ENCODE assay signal across 14 cellular contexts in the genomic region with DNA sequence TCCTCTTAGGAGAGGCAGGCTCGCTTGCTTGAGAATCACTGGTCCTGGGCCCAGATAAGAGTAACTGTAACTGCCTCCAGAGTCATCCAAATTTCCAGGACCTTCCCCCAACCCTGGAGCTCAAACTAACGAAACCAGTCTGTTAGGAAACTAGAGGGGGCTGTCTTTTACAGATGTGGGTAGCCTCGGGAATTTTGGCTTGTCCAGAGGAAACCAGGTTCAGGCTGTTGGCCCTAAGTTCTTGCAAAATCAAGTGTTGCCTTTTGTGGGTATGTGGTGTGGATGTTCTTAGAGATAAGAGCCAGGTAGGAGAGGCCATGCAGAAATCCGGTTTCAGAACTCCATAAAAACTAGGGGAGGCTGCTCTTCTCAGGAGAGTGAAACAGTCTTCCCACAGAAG.
"Had no signal": no experiment of that assay in that cellular context is flagged by ENCODE, and none has a peak within 500 bp of the region (broad histone marks: within the 10 kb centered on the region; RNA-seq: fewer than 3 reads in every experiment).

No MANE protein-coding gene starts in this region.

- H3K27me3 ChIP-seq: right lobe of liver, testis had no signal

- H3K27ac ChIP-seq: psoas muscle, right lobe of liver, testis had no signal

- ATAC-seq: effector memory CD8-positive, alpha-beta T cell; left ventricle myocardium superior; natural killer cell treated with Interleukin-12 subunit alpha and Interleukin-12 subunit beta and Interleukin-15 and Interleukin-18, amount 100 ng/mL, for 72 hours; psoas muscle; right lobe of liver; stimulated activated naive CD8-positive, alpha-beta T cell treated with anti-CD3 and anti-CD28 coated beads, Interleukin-15, amount 100 ng/mL, for 72 hours had no signal

- H3K36me3 Mint-ChIP-seq: natural killer cell treated with Interleukin-12 subunit alpha and Interleukin-12 subunit beta and Interleukin-15 and Interleukin-18, amount 100 ng/mL, for 72 hours had no signal

- H3K4me3 Mint-ChIP-seq: effector memory CD8-positive, alpha-beta T cell; natural killer cell treated with Interleukin-12 subunit alpha and Interleukin-12 subunit beta and Interleukin-15 and Interleukin-18, amount 100 ng/mL, for 72 hours; stimulated activated naive CD8-positive, alpha-beta T cell treated with anti-CD3 and anti-CD28 coated beads, Interleukin-15, amount 100 ng/mL, for 72 hours had no signal

- DNase-seq: activated CD4-positive, CD25-positive, alpha-beta regulatory T cell treated with anti-CD3 and anti-CD28 coated beads, Interleukin-2, amount 50 U/mL, for 72 hours; activated naive CD4-positive, alpha-beta T cell treated with Interleukin-2 at 50 U/mL for 16 hours; dermis blood vessel endothelial cell; effector memory CD8-positive, alpha-beta T cell; left ventricle myocardium superior; mesenchymal stem cell; occipital lobe; psoas muscle; right lobe of liver; stimulated activated naive CD8-positive, alpha-beta T cell treated with anti-CD3 and anti-CD28 coated beads, Interleukin-15, amount 100 ng/mL, for 72 hours; T-helper 9 cell; testis had no signal

- H3K9me3 ChIP-seq: psoas muscle, right lobe of liver, testis had no signal

- H3K4me3 ChIP-seq: psoas muscle, right lobe of liver, smooth muscle cell, testis had no signal

- H3K27ac Mint-ChIP-seq: effector memory CD8-positive, alpha-beta T cell; stimulated activated naive CD8-positive, alpha-beta T cell treated with anti-CD3 and anti-CD28 coated beads, Interleukin-15, amount 100 ng/mL, for 72 hours had no signal

- H3K27me3 Mint-ChIP-seq: stimulated activated naive CD8-positive, alpha-beta T cell treated with anti-CD3 and anti-CD28 coated beads, Interleukin-15, amount 100 ng/mL, for 72 hours had no signal

- H3K9me3 Mint-ChIP-seq: effector memory CD8-positive, alpha-beta T cell; natural killer cell treated with Interleukin-12 subunit alpha and Interleukin-12 subunit beta and Interleukin-15 and Interleukin-18, amount 100 ng/mL, for 72 hours; stimulated activated naive CD8-positive, alpha-beta T cell treated with anti-CD3 and anti-CD28 coated beads, Interleukin-15, amount 100 ng/mL, for 72 hours had no signal

- H3K4me2 ChIP-seq: smooth muscle cell had no signal

- H3K4me1 ChIP-seq: psoas muscle, right lobe of liver, testis had no signal

- H3K36me3 ChIP-seq: right lobe of liver had no signal
